ENCODE assay signal across 9 cellular contexts in genomic region chr12:38771871-38772270, GRCh38.
A peak's percentile ranks its signal among the peaks of the same experiment; 100 is the strongest.
DNase-seq lines count a peak whose midpoint lies in the region; ATAC-seq and TF ChIP-seq lines count a peak whose summit lies in the region.
"Had no signal": no experiment of that assay in that cellular context is flagged by ENCODE, and none has a peak within 500 bp of the region (broad histone marks: within the 10 kb centered on the region; RNA-seq: fewer than 3 reads in every experiment).

No MANE protein-coding gene starts in this region.

- H3K36me3 ChIP-seq in MG63 (no peaks in the 10 kb centered on the region), right lobe of liver (peaks cover 0 to 2% (median 0%) of the 10 kb centered on the region in 4 donors)

- no peak overlapping the region for H3K27ac ChIP-seq in right lobe of liver
- H3K27ac ChIP-seq: HL-60 had no signal

- intact Hi-C loops in right lobe of liver (cut with DNase I): no loop called here

- TF ChIP-seq CTCF in right lobe of liver (IDR thresholded peaks at IDR 0.05): no peak

- ATAC-seq in GM18505 (IDR thresholded peaks at IDR 0.05; ENCODE audit: unreplicated experiment): peak; percentile 76
- peak; percentile 77 for ATAC-seq in GM21737 (IDR thresholded peaks at IDR 0.05; ENCODE audit: unreplicated experiment)
- peak; percentile 80 to 91 (median 86) for ATAC-seq in right lobe of liver

- H3K4me1 ChIP-seq in right lobe of liver: no peaks in the 10 kb centered on the region

- WGBS in right lobe of liver (ENCODE audit: insufficient coverage, low coverage, low lambda C conversion rate, missing lambda C conversion rate): 17% methylated on average over 1 of the region's 1 CpG

- H3K9me3 ChIP-seq in MG63: no peaks in the 10 kb centered on the region
- no peaks in the 10 kb centered on the region for H3K9me3 ChIP-seq in right lobe of liver

- TF ChIP-seq POLR2A in GM18505 (IDR thresholded peaks at IDR 0.05; ENCODE audit: borderline replicate concordance, extremely low read depth, insufficient read depth, insufficient read length) (no peak), right lobe of liver (IDR thresholded peaks at IDR 0.05) (no peak)

- 0 out of 2 replicates have a peak overlapping the region, but pooled peaks have one; percentile 1 for H3K4me3 ChIP-seq in MG63
- H3K4me3 ChIP-seq in right lobe of liver: peak overlapping the region in 1 of 3 donors; percentile 10

- DNase-seq in MG63 (no peak), right lobe of liver (no peak), HuH-7.5 (ENCODE audit: low spot score) (no peak), SKM-1 treated with dmso at 0.1 percent for 144 hours (lab: John Stamatoyannopoulos, UW; ENCODE audit: unreplicated experiment) (no peak), NCI-H1436 (lab: John Stamatoyannopoulos, UW) (no peak), GM19240 (ENCODE audit: insufficient read length, low spot score) (no peak)

- no peaks in the 10 kb centered on the region for H3K27me3 ChIP-seq in MG63
- H3K27me3 ChIP-seq in right lobe of liver: no peaks in the 10 kb centered on the region
